ENCODE assay signal across 8 cellular contexts in genomic region chr17:28597606-28598383, GRCh38. TPM values are rescaled to one million over a fixed set of nuclear protein-coding genes. Genes with fewer than 3 reads are reported as not detected.
DNase-seq lines count a peak whose midpoint lies in the region; ATAC-seq and TF ChIP-seq lines count a peak whose summit lies in the region.

No MANE protein-coding gene starts in this region.

- no CpG with 5 or more reads among the region's 5 CpGs for WGBS in mesendoderm (ENCODE audit: extremely low coverage, insufficient coverage, low lambda C conversion rate)
- WGBS in right cardiac atrium = 39% methylated on average over 5 of the region's 5 CpGs

- no peak overlapping the region for H3K23ac ChIP-seq in mesendoderm (ENCODE audit: low read length)

- H3K36me3 ChIP-seq in BJ (ENCODE audit: control insufficient read depth, insufficient read depth, low read length) (no peaks in the 10 kb centered on the region), mesendoderm (ENCODE audit: control insufficient read depth, insufficient read depth, low read length) (peaks cover 6% of the 10 kb centered on the region)

- H3K27me3 Mint-ChIP-seq in activated naive CD8-positive, alpha-beta T cell treated with anti-CD3 and anti-CD28 coated beads for 36 hours = no peaks in the 10 kb centered on the region

- peak overlapping the region; percentile 91 for H3K56ac ChIP-seq in mesendoderm (ENCODE audit: low read length)

- H3K4me2 ChIP-seq in mesendoderm (ENCODE audit: low read length) = peak overlapping the region; percentile 52

- POLR2A ChIA-PET in BJ (lab: Charles Lee) = interaction anchor here (1.0 kb wide), 1 partner anchor 9 kb away, joined by 3 read pairs; no protein-coding TSS in a partner anchor

- no peaks in the 10 kb centered on the region for H3K79me1 ChIP-seq in mesendoderm (ENCODE audit: low read length)

- peak overlapping the region; percentile 90 for H3K4me3 Mint-ChIP-seq in activated naive CD8-positive, alpha-beta T cell treated with anti-CD3 and anti-CD28 coated beads for 36 hours

- H3K36me3 Mint-ChIP-seq in activated naive CD8-positive, alpha-beta T cell treated with anti-CD3 and anti-CD28 coated beads for 36 hours = peaks cover 23% of the 10 kb centered on the region

- no peak overlapping the region for H3K18ac ChIP-seq in mesendoderm (ENCODE audit: low read length)

- peak overlapping the region; percentile 65 for H3K4me3 ChIP-seq in BJ (ENCODE audit: low read depth, low read length)
- peak overlapping the region; percentile 93 for H3K4me3 ChIP-seq in mesendoderm (ENCODE audit: low read length)
- no peak overlapping the region for H3K4me3 ChIP-seq in right cardiac atrium (ENCODE audit: low read length)

- no peak overlapping the region for H3K27ac ChIP-seq in mesendoderm (ENCODE audit: low read depth, low read length)
- H3K27ac ChIP-seq in right cardiac atrium (ENCODE audit: low read length) = no peak overlapping the region

- ATAC-seq in right cardiac atrium (no peak), GM21423 (IDR thresholded peaks at IDR 0.05; ENCODE audit: unreplicated experiment) (no peak)

- H3K79me2 ChIP-seq in mesendoderm (ENCODE audit: control insufficient read depth, insufficient read depth, low read length) = peaks cover 6% of the 10 kb centered on the region

- CTCF ChIA-PET in BJ (lab: Yijun Ruan, JAX) = interaction anchor here (5.5 kb wide), 1 partner anchor 15 kb away, joined by 35 read pairs; the partner anchor contains the start of gene RSKR

- H2BK120ac ChIP-seq in mesendoderm (ENCODE audit: low read depth, low read length) = no peak overlapping the region

- intact Hi-C loops in right cardiac atrium (cut with DNase I) = loop anchor here in 1 of 4 donors (5.0 kb wide), 1 partner anchor 50 kb away; no protein-coding TSS in a partner anchor

- no peaks in the 10 kb centered on the region for H3K9me3 ChIP-seq in right cardiac atrium (ENCODE audit: control insufficient read depth, low read length)

- H3K4me1 ChIP-seq in mesendoderm (ENCODE audit: control insufficient read depth, low read depth, low read length) = peaks cover 3% of the 10 kb centered on the region
- no peaks in the 10 kb centered on the region for H3K4me1 ChIP-seq in right cardiac atrium (ENCODE audit: control insufficient read depth, insufficient read depth, low read length)

- DNase-seq in BJ (ENCODE audit: low read depth) (no peak), HuH-7.5 (ENCODE audit: low spot score) (peak; percentile 62), mesendoderm (peak; percentile 19), G401 (ENCODE audit: low spot score) (no peak), right cardiac atrium (no peak), NCI-H2081 treated with DMSO at 0.1 percent for 48 hours (lab: John Stamatoyannopoulos, UW) (no peak)
- no peak for DNase-seq in activated naive CD8-positive, alpha-beta T cell treated with anti-CD3 and anti-CD28 coated beads for 36 hours

- H3K27me3 ChIP-seq in BJ (ENCODE audit: control insufficient read depth, insufficient read depth, low read length) = no peaks in the 10 kb centered on the region
- H3K27me3 ChIP-seq in mesendoderm (ENCODE audit: insufficient read depth, low read length, poor library complexity) = no peaks in the 10 kb centered on the region
- no peaks in the 10 kb centered on the region for H3K27me3 ChIP-seq in right cardiac atrium (ENCODE audit: control insufficient read depth, insufficient read depth)

- H3K9ac ChIP-seq in mesendoderm (ENCODE audit: low read length) = peak overlapping the region; percentile 80

- TF ChIP-seq CTCF in BJ (IDR thresholded peaks at IDR 0.05; ENCODE audit: insufficient read depth, low read depth, low read length) = no peak

- no peaks in the 10 kb centered on the region for H3K9me3 Mint-ChIP-seq in activated naive CD8-positive, alpha-beta T cell treated with anti-CD3 and anti-CD28 coated beads for 36 hours

- no peak overlapping the region for H2AK5ac ChIP-seq in mesendoderm (ENCODE audit: low read length)

- no peak overlapping the region for H2BK5ac ChIP-seq in mesendoderm (ENCODE audit: low read length)

- peak overlapping the region; percentile 91 for H3K27ac Mint-ChIP-seq in activated naive CD8-positive, alpha-beta T cell treated with anti-CD3 and anti-CD28 coated beads for 36 hours

- H3K4me1 Mint-ChIP-seq in activated naive CD8-positive, alpha-beta T cell treated with anti-CD3 and anti-CD28 coated beads for 36 hours = peaks cover 16% of the 10 kb centered on the region

- in situ Hi-C loops in G401 (cut with HindIII; ENCODE audit: low sequenced_read_pairs) = no loop called here

- H4K8ac ChIP-seq in mesendoderm (ENCODE audit: low read depth, low read length) = no peak overlapping the region

- H4K5ac ChIP-seq in mesendoderm (ENCODE audit: low read length) = no peak overlapping the region

- H2BK15ac ChIP-seq in mesendoderm (replicated peaks; ENCODE audit: low read depth) = no peak overlapping the region

- H3K4ac ChIP-seq in mesendoderm (ENCODE audit: low read depth, low read length) = peak overlapping the region; percentile 73

RNA-seq across cellular contexts. Expression of gene SPAG5, which starts 1.0 kb away (rescaled TPM):
- polyA plus RNA-seq in BJ (2011; rRNA removed) (36.1 and 41.3 TPM in 2 replicates), right cardiac atrium (1.2 TPM)
- polyA minus RNA-seq in BJ (2011; rRNA and poly(A)+ RNA removed) = 29.0 and 47.9 TPM in 2 replicates
- 100 to 1,000 TPM; 111 to 122 TPM for total RNA-seq in activated naive CD8-positive, alpha-beta T cell treated with anti-CD3 and anti-CD28 coated beads for 36 hours
- polyA plus RNA-seq in mesendoderm (2013, experiment 1 of 2) = 103 TPM
- 98.5 TPM for polyA plus RNA-seq in mesendoderm (2013, experiment 2 of 2)
- total RNA-seq in G401 (2014; rRNA removed; shearing (Covaris generic)) = 78.8 and 91.2 TPM in 2 replicates
- total RNA-seq in right cardiac atrium = 1 to 10 TPM in 3 of 4 donors, under 1 TPM in 1; 0.81 to 2.7 (median 2.1) TPM

RNA-seq across cellular contexts. Expression of gene RSKR, which starts 16.2 kb away (rescaled TPM):
- 3.7 and 4.8 TPM in 2 replicates for polyA plus RNA-seq in BJ (2011; rRNA removed)
- polyA minus RNA-seq in BJ (2011; rRNA and poly(A)+ RNA removed) = 3.9 and 7.2 TPM in 2 replicates
- 10 to 100 TPM; 14.3 to 17.8 TPM for total RNA-seq in activated naive CD8-positive, alpha-beta T cell treated with anti-CD3 and anti-CD28 coated beads for 36 hours
- 8.8 TPM for polyA plus RNA-seq in mesendoderm (2013, experiment 1 of 2)
- polyA plus RNA-seq in mesendoderm (2013, experiment 2 of 2) = 8.4 TPM
- 1.3 and 2.7 TPM in 2 replicates for total RNA-seq in G401 (2014; rRNA removed; shearing (Covaris generic))
- 1 to 10 TPM; 2.9 to 4.7 (median 4.3) TPM for total RNA-seq in right cardiac atrium
- 2.9 TPM for polyA plus RNA-seq in right cardiac atrium

RNA-seq across cellular contexts. Expression of gene ALDOC, which starts 21.1 kb away (rescaled TPM):
- 50.0 and 65.4 TPM in 2 replicates for polyA plus RNA-seq in BJ (2011; rRNA removed)
- 25.0 and 43.8 TPM in 2 replicates for polyA minus RNA-seq in BJ (2011; rRNA and poly(A)+ RNA removed)
- 10 to 100 TPM; 85.6 to 85.8 TPM for total RNA-seq in activated naive CD8-positive, alpha-beta T cell treated with anti-CD3 and anti-CD28 coated beads for 36 hours
- polyA plus RNA-seq in mesendoderm (2013, experiment 1 of 2) = 26.6 TPM
- polyA plus RNA-seq in mesendoderm (2013, experiment 2 of 2) = 27.3 TPM
- total RNA-seq in G401 (2014; rRNA removed; shearing (Covaris generic)) = 34.5 and 49.8 TPM in 2 replicates
- total RNA-seq in right cardiac atrium = 100 to 1,000 TPM; 191 to 390 (median 276) TPM
- 283 TPM for polyA plus RNA-seq in right cardiac atrium

RNA-seq across cellular contexts. Expression of gene PIGS, which starts 26.5 kb away (rescaled TPM):
- polyA plus RNA-seq in BJ (2011; rRNA removed) (33.4 and 99.5 TPM in 2 replicates), right cardiac atrium (16.6 TPM)
- polyA minus RNA-seq in BJ (2011; rRNA and poly(A)+ RNA removed) = 25.4 and 32.1 TPM in 2 replicates
- total RNA-seq in activated naive CD8-positive, alpha-beta T cell treated with anti-CD3 and anti-CD28 coated beads for 36 hours = 10 to 100 TPM; 41.5 to 42.5 TPM
- polyA plus RNA-seq in mesendoderm (2013, experiment 1 of 2) = 28.0 TPM
- 28.6 TPM for polyA plus RNA-seq in mesendoderm (2013, experiment 2 of 2)
- total RNA-seq in G401 (2014; rRNA removed; shearing (Covaris generic)) = 50.8 and 64.4 TPM in 2 replicates
- total RNA-seq in right cardiac atrium = 10 to 100 TPM; 36.4 to 41.8 (median 40.7) TPM

RNA-seq across cellular contexts. Expression of gene UNC119, which starts 45.4 kb away (rescaled TPM):
- polyA plus RNA-seq in BJ (2011; rRNA removed) = 82.8 and 150 TPM in 2 replicates
- polyA minus RNA-seq in BJ (2011; rRNA and poly(A)+ RNA removed) = 19.0 and 52.6 TPM in 2 replicates
- 10 to 100 TPM; 31.5 to 34.3 TPM for total RNA-seq in activated naive CD8-positive, alpha-beta T cell treated with anti-CD3 and anti-CD28 coated beads for 36 hours
- 33.1 TPM for polyA plus RNA-seq in mesendoderm (2013, experiment 1 of 2)
- polyA plus RNA-seq in mesendoderm (2013, experiment 2 of 2) = 32.1 TPM
- total RNA-seq in G401 (2014; rRNA removed; shearing (Covaris generic)) = 59.0 and 60.4 TPM in 2 replicates
- 10 to 100 TPM; 14.0 to 28.8 (median 21.0) TPM for total RNA-seq in right cardiac atrium
- 22.8 TPM for polyA plus RNA-seq in right cardiac atrium

Comparison
In these comparisons a context has a peak if more than half of its experiments do, and no peak if none do; other contexts are left out.
1. DNase-seq: peak in HuH-7.5 (single experiment) and mesendoderm (single experiment); none in BJ (single experiment), activated naive CD8-positive, alpha-beta T cell treated with anti-CD3 and anti-CD28 coated beads for 36 hours (single experiment), G401 (single experiment), right cardiac atrium (0 of 3) and NCI-H2081 treated with DMSO at 0.1 percent for 48 hours (single experiment).
2. RNA of gene SPAG5, which starts 1.0 kb away (total RNA-seq): 111 to 122 TPM in activated naive CD8-positive, alpha-beta T cell treated with anti-CD3 and anti-CD28 coated beads for 36 hours and 78.8 to 91.2 TPM in G401; 0.81 to 2.7 TPM in right cardiac atrium; every median in the first group is over 10 times any median in the second.